1 cellular context compared by ENCODE assay signal in genomic region chr20:19609642-19610223, GRCh38.
TF ChIP-seq lines count a peak whose summit lies in the region.

No MANE protein-coding gene starts in this region.

TF ChIP-seq in HepG2, 621 proteins besides CTCF, POLR2A, EP300 and RAD21 (continued from another document and continues in another):
- TF ChIP-seq ATF1 (CRISPR knock-in tag; IDR thresholded peaks at IDR 0.05) (peak; percentile 63; the same call in 1 of the 2 replicates), ELF1 (CRISPR knock-in tag; IDR thresholded peaks at IDR 0.05) (peak; percentile 63), ZNF18 (CRISPR knock-in tag; IDR thresholded peaks at IDR 0.05; ENCODE audit: insufficient replicate concordance) (no peak), ZBTB40 (IDR thresholded peaks at IDR 0.05) (no peak), ZBTB40 (CRISPR knock-in tag; IDR thresholded peaks at IDR 0.05) (peak; percentile 6; the same call in 1 of the 2 replicates), HDAC1 (CRISPR knock-in tag; IDR thresholded peaks at IDR 0.05) (peak; percentile 69), MAX (IDR thresholded peaks at IDR 0.05) (peak; percentile 28; the same call in 1 of the 2 replicates), ZFP36L2 (CRISPR knock-in tag; IDR thresholded peaks at IDR 0.05) (no peak), ZNF503 (CRISPR knock-in tag; IDR thresholded peaks at IDR 0.05) (peak; percentile 35; the same call in 1 of the 2 replicates), PBX3 (CRISPR knock-in tag; IDR thresholded peaks at IDR 0.05; ENCODE audit: borderline replicate concordance) (no peak), ZNF34 (CRISPR knock-in tag; IDR thresholded peaks at IDR 0.05; ENCODE audit: borderline replicate concordance) (0 out of 2 replicates have a peak, but pooled peaks have one; percentile 65), PCBP2 (optimal IDR thresholded peaks at IDR 0.05; ENCODE audit: low read depth, low read length, poor library complexity, severe bottlenecking) (no peak), BCL6 (CRISPR knock-in tag; IDR thresholded peaks at IDR 0.05) (peak; percentile 76), HNF1A (IDR thresholded peaks at IDR 0.05; ENCODE audit: low read depth) (peak; percentile 55), HNF1A (CRISPR knock-in tag; IDR thresholded peaks at IDR 0.05; ENCODE audit: borderline replicate concordance) (peak; percentile 83; the same call in 1 of the 2 replicates), PRDM10 (CRISPR knock-in tag; IDR thresholded peaks at IDR 0.05; ENCODE audit: low read depth) (0 out of 2 replicates have a peak, but pooled peaks have one; percentile 41), NCOA5 (CRISPR knock-in tag; IDR thresholded peaks at IDR 0.05) (no peak), SAFB2 (CRISPR knock-in tag; IDR thresholded peaks at IDR 0.05; ENCODE audit: borderline replicate concordance, low read depth) (no peak), ZNF800 (CRISPR knock-in tag; IDR thresholded peaks at IDR 0.05) (no peak), RXRA (CRISPR knock-in tag; IDR thresholded peaks at IDR 0.05) (no peak)
